1 cellular context compared by ENCODE assay signal in genomic region chr16:81779540-81780320, GRCh38.
TF ChIP-seq lines count a peak whose summit lies in the region.

No MANE protein-coding gene starts in this region.

TF ChIP-seq in K562, 482 proteins besides CTCF, POLR2A, EP300 and RAD21 (continued from another document):
- no peak for TF ChIP-seq DNMT1 (IDR thresholded peaks at IDR 0.05)
- no peak for TF ChIP-seq DMBX1 (CRISPR knock-in tag; IDR thresholded peaks at IDR 0.05; ENCODE audit: borderline replicate concordance)
